ENCODE assay signal across 3 cellular contexts in the genomic region with DNA sequence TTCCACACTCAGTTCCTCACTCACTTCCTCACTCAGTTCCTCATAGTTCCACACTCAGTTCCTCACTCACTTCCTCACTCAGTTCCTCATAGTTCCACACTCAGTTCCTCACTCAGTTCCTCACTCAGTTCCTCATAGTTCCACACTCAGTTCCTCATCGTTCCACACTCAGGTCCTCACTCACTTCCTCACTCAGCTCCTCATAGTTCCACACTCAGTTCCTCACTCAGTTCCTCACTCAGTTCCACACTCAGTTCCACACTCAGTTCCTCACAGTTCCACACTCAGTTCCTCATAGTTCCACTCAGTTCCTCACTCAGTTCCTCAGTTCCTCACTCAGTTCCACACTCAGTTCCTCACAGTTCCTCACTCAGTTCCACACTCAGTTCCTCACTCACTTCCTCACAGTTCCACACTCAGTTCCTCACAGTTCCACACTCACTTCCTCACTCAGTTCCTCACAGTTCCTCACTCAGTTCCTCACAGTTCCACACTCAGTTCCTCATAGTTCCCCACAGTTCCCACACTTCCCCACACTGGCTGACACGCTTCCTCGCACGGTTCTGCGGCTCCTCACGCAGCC. TPM values are rescaled to one million over a fixed set of nuclear protein-coding genes. Genes with fewer than 3 reads are reported as not detected.
"Had no signal": no experiment of that assay in that cellular context is flagged by ENCODE, and none has a peak within 500 bp of the region (broad histone marks: within the 10 kb centered on the region; RNA-seq: fewer than 3 reads in every experiment).

No MANE protein-coding gene starts in this region.

RNA-seq across cellular contexts. Expression of gene KIF1A, which starts 40.7 kb away (rescaled TPM):
- total RNA-seq: M059J, PC-3, SJSA1 had no signal
